Comparison of ENCODE assay signal across 15 cellular contexts in genomic region chr2:7061921-7062320, GRCh38.
A peak's percentile ranks its signal among the peaks of the same experiment; 100 is the strongest.
DNase-seq lines count a peak whose midpoint lies in the region; ATAC-seq, FAIRE-seq and TF ChIP-seq lines count a peak whose summit lies in the region.
"Had no signal": no experiment of that assay in that cellular context is flagged by ENCODE, and none has a peak within 500 bp of the region (broad histone marks: within the 10 kb centered on the region; RNA-seq: fewer than 3 reads in every experiment).

No MANE protein-coding gene starts in this region.

- no peak for TF ChIP-seq CTCF in esophagus muscularis mucosa (IDR thresholded peaks at IDR 0.05)
- TF ChIP-seq CTCF in sigmoid colon (IDR thresholded peaks at IDR 0.05), result no peak
- no peak for TF ChIP-seq CTCF in D721Med (IDR thresholded peaks at IDR 0.05; ENCODE audit: insufficient read depth, missing control alignments)

- TF ChIP-seq EP300 in esophagus muscularis mucosa (IDR thresholded peaks at IDR 0.05), result no peak
- no peak for TF ChIP-seq EP300 in sigmoid colon (IDR thresholded peaks at IDR 0.05)

- FAIRE-seq in D721Med (lab: Jason Lieb, UNC), result no peak
- FAIRE-seq in small intestine (lab: Jason Lieb, UNC), result no peak
- FAIRE-seq: A549 had no signal

- H3K4me3 ChIP-seq in esophagus muscularis mucosa (no peak overlapping the region), sigmoid colon (no peak overlapping the region), small intestine (ENCODE audit: low read depth in 1 of 2, low read length in 2 of 2) (no peak overlapping the region)
- H3K4me3 ChIP-seq: A549 had no signal

- H3K9me3 ChIP-seq in esophagus muscularis mucosa, result no peaks in the 10 kb centered on the region
- H3K9me3 ChIP-seq in sigmoid colon, result no peaks in the 10 kb centered on the region
- no peaks in the 10 kb centered on the region for H3K9me3 ChIP-seq in small intestine (ENCODE audit: control insufficient read depth, low read depth)
- H3K9me3 ChIP-seq: A549 had no signal

- WGBS in esophagus muscularis mucosa, result 83% methylated on average over 3 of the region's 3 CpGs
- WGBS in sigmoid colon, 2 donors, result 92 to 95% methylated on average over 3 of the region's 3 CpGs
- 76 to 88% (median 84%) methylated on average over 3 of the region's 3 CpGs for WGBS in small intestine, 3 donors

- H3K4me1 ChIP-seq in esophagus muscularis mucosa, result peaks cover 0 to 25% (median 21%) of the 10 kb centered on the region in 4 donors
- peaks cover 0 to 31% (median 26%) of the 10 kb centered on the region in 4 donors for H3K4me1 ChIP-seq in sigmoid colon
- H3K4me1 ChIP-seq in small intestine (ENCODE audit: control insufficient read depth in 2 of 2, insufficient read depth in 1 of 2, low read depth in 1 of 2, low read length in 1 of 2), result no peaks in the 10 kb centered on the region
- H3K4me1 ChIP-seq: A549 had no signal

- intact Hi-C loops in esophagus muscularis mucosa (cut with DNase I), result no loop called here
- intact Hi-C loops in sigmoid colon (cut with DNase I), result no loop called here
- intact Hi-C loops in posterior vena cava (cut with DNase I), result no loop called here
- intact Hi-C loops in left ventricle myocardium superior (cut with micrococcal nuclease), result no loop called here

- H3K27ac ChIP-seq in esophagus muscularis mucosa (replicated peaks in 1 of 4), result peak overlapping the region in 1 of 4 donors; percentile 22
- peak overlapping the region in 3 of 4 donors; percentile 39 to 59 (median 55) for H3K27ac ChIP-seq in sigmoid colon
- H3K27ac ChIP-seq in small intestine (ENCODE audit: low read depth in 1 of 2, low read length in 1 of 2), result no peak overlapping the region
- H3K27ac ChIP-seq: A549, HL-60 had no signal

- H3K27me3 ChIP-seq in esophagus muscularis mucosa (no peaks in the 10 kb centered on the region), sigmoid colon (no peaks in the 10 kb centered on the region), small intestine (ENCODE audit: control insufficient read depth in 2 of 2, insufficient read depth in 2 of 2, low read length in 2 of 2) (no peaks in the 10 kb centered on the region)

- H3K36me3 ChIP-seq in esophagus muscularis mucosa (no peaks in the 10 kb centered on the region), sigmoid colon (no peaks in the 10 kb centered on the region), small intestine (ENCODE audit: control insufficient read depth in 2 of 2, insufficient read depth in 2 of 2, low read length in 2 of 2) (no peaks in the 10 kb centered on the region)

- peak; percentile 45 for DNase-seq in esophagus muscularis mucosa (ENCODE audit: extremely low spot score)
- DNase-seq in sigmoid colon, result no peak
- DNase-seq in D721Med (ENCODE audit: insufficient read length, low spot score), result no peak
- DNase-seq in posterior vena cava (ENCODE audit: low spot score), result no peak
- DNase-seq in small intestine, result no peak
- DNase-seq in left ventricle myocardium superior, result no peak
- DNase-seq: CD8-positive, alpha-beta T cell; COR-L47; DND-41; GF-D8; HCEC 1CT; HFFc6 had no signal

- ATAC-seq in SK-N-SH treated with all-trans-retinoic acid at 6 μM for 48 hours, result peak; percentile 70
- no peak for ATAC-seq in left ventricle myocardium superior
- ATAC-seq: A549; CD8-positive, alpha-beta T cell had no signal

- no peak for TF ChIP-seq POLR2A in esophagus muscularis mucosa (IDR thresholded peaks at IDR 0.05; ENCODE audit: low read depth)
- TF ChIP-seq POLR2A in sigmoid colon (IDR thresholded peaks at IDR 0.05), result no peak

TF ChIP-seq in SK-N-SH treated with all-trans-retinoic acid at 6 μM for 48 hours, 23 proteins besides CTCF, POLR2A, EP300 and RAD21:
- TF ChIP-seq TSHZ2 (CRISPR knock-in tag; IDR thresholded peaks at IDR 0.05), result peak; percentile 73
- TF ChIP-seq TCF4 (CRISPR knock-in tag; IDR thresholded peaks at IDR 0.05; ENCODE audit: borderline replicate concordance), result peak; percentile 24; the same call in 1 of the 2 replicates
- TF ChIP-seq GLIS3 (CRISPR knock-in tag; IDR thresholded peaks at IDR 0.05), result no peak
- no peak for TF ChIP-seq ZNF565 (CRISPR knock-in tag; conservative IDR thresholded peaks at IDR 0.05; ENCODE audit: low read depth)
- no peak for TF ChIP-seq PPARA (CRISPR knock-in tag; IDR thresholded peaks at IDR 0.05; ENCODE audit: borderline replicate concordance)
- TF ChIP-seq SNAI2 (CRISPR knock-in tag; IDR thresholded peaks at IDR 0.05), result peak; percentile 14; the same call in 1 of the 2 replicates

Comparison
In these comparisons a context has a peak if more than half of its experiments do, and no peak if none do; other contexts are left out.
1. H3K27ac ChIP-seq: peak in sigmoid colon (3 of 4); none in small intestine (0 of 2).